ENCODE assay signal across 8 cellular contexts in the genomic region with DNA sequence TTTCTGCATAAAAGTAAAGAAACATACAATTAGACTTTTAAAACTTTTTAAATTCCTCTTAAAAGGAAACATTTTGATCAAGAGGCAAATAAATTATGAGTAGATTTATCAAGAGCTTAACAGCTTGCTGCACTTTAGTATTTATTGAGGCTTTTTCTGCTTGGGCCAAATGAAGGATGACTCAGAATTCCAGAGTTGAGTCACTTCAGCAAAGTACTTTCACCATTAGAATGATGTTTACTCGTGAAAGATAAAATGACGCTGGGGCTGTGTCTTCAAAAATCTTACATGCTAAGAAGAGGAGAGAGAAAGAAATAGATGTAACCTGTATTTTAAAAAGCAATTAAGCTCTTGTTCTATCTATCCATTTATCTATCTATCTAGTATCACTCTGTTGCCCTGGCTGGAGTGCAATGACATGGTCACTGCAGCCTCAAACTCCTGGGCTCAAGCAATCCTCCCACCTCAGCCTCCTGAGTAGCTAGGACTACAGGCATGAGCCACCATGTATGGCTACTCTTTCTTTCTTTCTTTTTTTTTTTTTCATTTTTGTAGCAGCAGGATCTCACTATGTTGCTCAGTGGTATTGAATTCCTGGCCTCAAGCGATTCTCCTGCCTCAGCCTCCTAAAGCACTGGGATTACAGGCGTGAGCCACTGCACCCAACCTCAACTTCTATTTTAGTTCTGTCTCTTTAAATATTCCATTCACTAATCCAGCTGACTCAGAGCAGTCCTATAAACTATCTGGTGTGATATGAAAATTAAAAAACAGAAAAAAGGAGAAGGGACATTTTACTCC.
A peak's percentile ranks its signal among the peaks of the same experiment; 100 is the strongest.
DNase-seq lines count a peak whose midpoint lies in the region; ATAC-seq and TF ChIP-seq lines count a peak whose summit lies in the region.

No MANE protein-coding gene starts in this region.

- no peaks in the 10 kb centered on the region for H3K9me3 Mint-ChIP-seq in activated naive CD4-positive, alpha-beta T cell treated with anti-CD3 and anti-CD28 coated beads for 36 hours

- ATAC-seq in thoracic aorta (ENCODE audit: insufficient number of reproducible peaks, low FRiP score, low read depth) = no peak

- TF ChIP-seq CTCF in thoracic aorta (IDR thresholded peaks at IDR 0.05) = no peak

- H3K36me3 Mint-ChIP-seq in activated naive CD4-positive, alpha-beta T cell treated with anti-CD3 and anti-CD28 coated beads for 36 hours (ENCODE audit: low read depth) = no peaks in the 10 kb centered on the region

- H3K4me3 ChIP-seq in thoracic aorta = peak overlapping the region; percentile 27

- no peak overlapping the region for H3K4me3 Mint-ChIP-seq in activated naive CD4-positive, alpha-beta T cell treated with anti-CD3 and anti-CD28 coated beads for 36 hours

- H3K27me3 Mint-ChIP-seq in activated naive CD4-positive, alpha-beta T cell treated with anti-CD3 and anti-CD28 coated beads for 36 hours (ENCODE audit: low read depth) = no peaks in the 10 kb centered on the region

- CTCF ChIA-PET in activated naive CD4-positive, alpha-beta T cell treated with anti-CD3 and anti-CD28 coated beads for 36 hours (lab: Charles Lee) = interaction anchor here (0.6 to 2.9 kb wide), 7 partner anchors 56 to 531 kb away, joined by 3 to 29 read pairs (median 3); no protein-coding TSS in a partner anchor

- peak; percentile 20 for DNase-seq in activated naive CD4-positive, alpha-beta T cell treated with anti-CD3 and anti-CD28 coated beads for 36 hours
- no peak for DNase-seq in activated naive CD4-positive, alpha-beta T cell treated with anti-CD3 and anti-CD28 coated beads, Interleukin-2, amount 50 U/mL, for 16 hours
- peak; percentile 29 for DNase-seq in NCI-H69 (lab: John Stamatoyannopoulos, UW)
- DNase-seq in fibroblast of the conjunctiva (ENCODE audit: low read depth) = peak; percentile 67
- no peak for DNase-seq in thoracic aorta (ENCODE audit: low spot score)
- DNase-seq in stimulated activated CD4-positive, alpha-beta T cell treated with anti-CD3 and anti-CD28 coated beads, Interleukin-4, amount 100 ng/mL, for 1 hour = no peak
- DNase-seq in stimulated activated naive CD4-positive, alpha-beta T cell (lab: John Stamatoyannopoulos, UW) = no peak
- DNase-seq in NCI-H345 (lab: John Stamatoyannopoulos, UW) = no peak

- no peaks in the 10 kb centered on the region for H3K27me3 ChIP-seq in thoracic aorta (replicated peaks; ENCODE audit: insufficient read depth)

- peaks cover 16% of the 10 kb centered on the region for H3K4me1 Mint-ChIP-seq in activated naive CD4-positive, alpha-beta T cell treated with anti-CD3 and anti-CD28 coated beads for 36 hours (ENCODE audit: low read depth)

- peaks cover 20 to 43% of the 10 kb centered on the region in 2 donors for H3K4me1 ChIP-seq in thoracic aorta (ENCODE audit: control insufficient read depth in 1 of 2, low read depth in 2 of 2)

- no peaks in the 10 kb centered on the region for H3K9me3 ChIP-seq in thoracic aorta

- H3K36me3 ChIP-seq in thoracic aorta = no peaks in the 10 kb centered on the region

- H3K27ac ChIP-seq in thoracic aorta = peak overlapping the region; percentile 87

- intact Hi-C loops in activated naive CD4-positive, alpha-beta T cell treated with anti-CD3 and anti-CD28 coated beads for 36 hours (cut with micrococcal nuclease) = loop anchor here (1.0 to 10.0 kb wide), 5 partner anchors 147 to 583 kb away; a partner anchor contains a TSS

- H3K27ac Mint-ChIP-seq in activated naive CD4-positive, alpha-beta T cell treated with anti-CD3 and anti-CD28 coated beads for 36 hours = peak overlapping the region; percentile 53

Comparison
In these comparisons a context has a peak if more than half of its experiments do, and no peak if none do; other contexts are left out.
1. DNase-seq: peak in activated naive CD4-positive, alpha-beta T cell treated with anti-CD3 and anti-CD28 coated beads for 36 hours (single experiment), NCI-H69 (single experiment) and fibroblast of the conjunctiva (single experiment); none in activated naive CD4-positive, alpha-beta T cell treated with anti-CD3 and anti-CD28 coated beads, Interleukin-2, amount 50 U/mL, for 16 hours (single experiment), thoracic aorta (single experiment), stimulated activated CD4-positive, alpha-beta T cell treated with anti-CD3 and anti-CD28 coated beads, Interleukin-4, amount 100 ng/mL, for 1 hour (single experiment), stimulated activated naive CD4-positive, alpha-beta T cell (0 of 6) and NCI-H345 (single experiment).